In the genomic region with DNA sequence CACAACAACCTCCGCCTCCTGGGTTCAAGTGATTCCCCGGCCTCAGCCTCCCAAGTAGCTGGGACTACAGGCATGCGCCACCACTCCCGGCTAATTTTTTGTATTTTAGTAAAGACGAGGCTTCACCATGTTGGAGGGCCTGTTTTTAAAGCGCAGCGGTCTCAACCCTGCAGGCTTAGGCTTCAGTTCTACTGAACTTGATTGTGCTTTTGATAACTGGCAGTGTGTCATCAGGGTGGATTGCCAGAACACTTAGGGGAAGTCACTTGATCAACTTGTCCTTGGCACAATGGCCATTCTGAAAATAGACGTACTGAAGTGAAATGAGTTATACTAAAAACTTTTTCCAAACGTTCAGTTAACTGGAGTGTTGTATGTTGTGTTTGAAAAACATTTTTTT, we compare ENCODE assay signal across 20 cellular contexts.
DNase-seq lines count a peak whose midpoint lies in the region; ATAC-seq and TF ChIP-seq lines count a peak whose summit lies in the region.
"Had no signal": no experiment of that assay in that cellular context is flagged by ENCODE, and none has a peak within 500 bp of the region (broad histone marks: within the 10 kb centered on the region; RNA-seq: fewer than 3 reads in every experiment).

No MANE protein-coding gene starts in this region.

- H3K9me3 ChIP-seq in adrenal gland (replicated peaks in 1 of 3) (no peaks in the 10 kb centered on the region), heart right ventricle (peaks cover 0 to 4% (median 0%) of the 10 kb centered on the region in 11 donors), left lung (no peaks in the 10 kb centered on the region), spleen (peaks cover 0 to 6% (median 0%) of the 10 kb centered on the region in 8 donors)
- H3K9me3 ChIP-seq: BLaER1 had no signal

- TF ChIP-seq POLR2A in adrenal gland (IDR thresholded peaks at IDR 0.05) (no peak), spleen (IDR thresholded peaks at IDR 0.05) (no peak)

- 66 to 72% (median 69%) methylated on average over 9 of the region's 9 CpGs for WGBS in adrenal gland, 4 donors
- WGBS in heart right ventricle, 2 donors: 73 to 74% methylated on average over 8 to 9 of the region's 9 CpGs
- 77 to 88% (median 84%) methylated on average over 8 to 9 of the region's 9 CpGs for WGBS in spleen, 5 donors

- intact Hi-C loops in adrenal gland (cut with DNase I) (no loop called here), heart right ventricle (cut with DNase I) (no loop called here), left lung (cut with DNase I) (no loop called here), spleen (cut with DNase I; ENCODE audit: low total_unique reads) (no loop called here)

- H3K36me3 ChIP-seq in adrenal gland (replicated peaks in 1 of 2): no peaks in the 10 kb centered on the region
- H3K36me3 ChIP-seq in heart right ventricle: no peaks in the 10 kb centered on the region
- H3K36me3 ChIP-seq in left lung: no peaks in the 10 kb centered on the region
- H3K36me3 ChIP-seq in spleen: no peaks in the 10 kb centered on the region
- H3K36me3 ChIP-seq: BLaER1 had no signal

- peak in 6 of 8 donors; percentile 71 to 93 (median 85) for ATAC-seq in heart right ventricle
- peak; percentile 48 for ATAC-seq in left lung
- no peak for ATAC-seq in activated T-cell treated with anti-CD3 and anti-CD28 coated beads, Interleukin-2, amount 50 U/mL, for 4 hours
- ATAC-seq in GM18861 (IDR thresholded peaks at IDR 0.05; ENCODE audit: unreplicated experiment): no peak
- ATAC-seq: HepG2, K562 had no signal

- no peak overlapping the region for H3K4me3 Mint-ChIP-seq in activated T-cell treated with anti-CD3 and anti-CD28 coated beads, Interleukin-2, amount 50 U/mL, for 4 hours
- H3K4me3 Mint-ChIP-seq: CD4-positive, CD25-positive, alpha-beta regulatory T cell had no signal

- H3K9me3 Mint-ChIP-seq in activated T-cell treated with anti-CD3 and anti-CD28 coated beads, Interleukin-2, amount 50 U/mL, for 4 hours: peaks cover 3% of the 10 kb centered on the region

- H3K4me1 ChIP-seq in adrenal gland (replicated peaks in 1 of 2) (no peaks in the 10 kb centered on the region), heart right ventricle (peaks cover 0 to 4% (median 0%) of the 10 kb centered on the region in 9 donors), left lung (no peaks in the 10 kb centered on the region), spleen (no peaks in the 10 kb centered on the region)
- H3K4me1 ChIP-seq: BLaER1 had no signal

- H3K4me3 ChIP-seq in adrenal gland (no peak overlapping the region), heart right ventricle (no peak overlapping the region), left lung (no peak overlapping the region), spleen (no peak overlapping the region)
- H3K4me3 ChIP-seq: BLaER1, K562, PC-9 had no signal

- peak overlapping the region in 3 of 5 donors; percentile 29 to 71 (median 46) for H3K27ac ChIP-seq in adrenal gland
- H3K27ac ChIP-seq in heart right ventricle: peak overlapping the region in 3 of 10 donors; percentile 39 to 52 (median 48)
- H3K27ac ChIP-seq in left lung: no peak overlapping the region
- H3K27ac ChIP-seq in spleen: peak overlapping the region in 5 of 8 donors; percentile 14 to 45 (median 29)
- H3K27ac ChIP-seq: BLaER1, PC-9 had no signal

- no peak for TF ChIP-seq CTCF in adrenal gland (IDR thresholded peaks at IDR 0.05)
- no peak for TF ChIP-seq CTCF in heart right ventricle (IDR thresholded peaks at IDR 0.05)
- TF ChIP-seq CTCF in left lung (IDR thresholded peaks at IDR 0.05): no peak
- TF ChIP-seq CTCF in spleen (IDR thresholded peaks at IDR 0.05 in 8 of 11, conservative IDR thresholded peaks at IDR 0.05 in 3 of 11): no peak

- DNase-seq in adrenal gland: peak; percentile 48 to 90 (median 78)
- DNase-seq in heart right ventricle: peak in 1 of 2 donors; percentile 42
- no peak for DNase-seq in left lung
- DNase-seq in spleen: no peak
- DNase-seq in activated T-cell treated with anti-CD3 and anti-CD28 coated beads, Interleukin-2, amount 50 U/mL, for 4 hours: no peak
- no peak for DNase-seq in NCI-H187 treated with DMSO at 0.1 percent for 48 hours (lab: John Stamatoyannopoulos, UW)
- DNase-seq: CD4-positive, CD25-positive, alpha-beta regulatory T cell; H7; Kasumi-1; MV-4-11; NCI-H1105 treated with DMSO at 0.1 percent for 48 hours; NCI-H2029 treated with DMSO at 0.1 percent for 48 hours; NCI-H446 treated with DMSO at 0.1 percent for 48 hours; NCI-H526 treated with DMSO at 0.1 percent for 48 hours; PC-9; SHP77 had no signal

- H3K27me3 ChIP-seq in adrenal gland: no peaks in the 10 kb centered on the region
- H3K27me3 ChIP-seq in heart right ventricle: no peaks in the 10 kb centered on the region
- no peaks in the 10 kb centered on the region for H3K27me3 ChIP-seq in left lung
- no peaks in the 10 kb centered on the region for H3K27me3 ChIP-seq in spleen (replicated peaks in 1 of 7)
- H3K27me3 ChIP-seq: BLaER1 had no signal

- H3K27me3 Mint-ChIP-seq in activated T-cell treated with anti-CD3 and anti-CD28 coated beads, Interleukin-2, amount 50 U/mL, for 4 hours (ENCODE audit: low read depth): no peaks in the 10 kb centered on the region

- no peaks in the 10 kb centered on the region for H3K4me1 Mint-ChIP-seq in activated T-cell treated with anti-CD3 and anti-CD28 coated beads, Interleukin-2, amount 50 U/mL, for 4 hours (ENCODE audit: low read depth)
- H3K4me1 Mint-ChIP-seq: CD4-positive, CD25-positive, alpha-beta regulatory T cell had no signal

- H3K36me3 Mint-ChIP-seq in activated T-cell treated with anti-CD3 and anti-CD28 coated beads, Interleukin-2, amount 50 U/mL, for 4 hours (ENCODE audit: insufficient read depth): no peaks in the 10 kb centered on the region
- H3K36me3 Mint-ChIP-seq: CD4-positive, CD25-positive, alpha-beta regulatory T cell had no signal

Comparison
In these comparisons a context has a peak if more than half of its experiments do, and no peak if none do; other contexts are left out.
1. DNase-seq: peak in adrenal gland (7 of 7); none in left lung (0 of 2), spleen (single experiment), activated T-cell treated with anti-CD3 and anti-CD28 coated beads, Interleukin-2, amount 50 U/mL, for 4 hours (single experiment) and NCI-H187 treated with DMSO at 0.1 percent for 48 hours (single experiment).
2. H3K27ac ChIP-seq: peak in adrenal gland (3 of 5) and spleen (5 of 8); none in left lung (0 of 2).
3. ATAC-seq: peak in heart right ventricle (6 of 8) and left lung (single experiment); none in activated T-cell treated with anti-CD3 and anti-CD28 coated beads, Interleukin-2, amount 50 U/mL, for 4 hours (0 of 2) and GM18861 (single experiment).